ENCODE assay signal across 8 cellular contexts in genomic region chr14:68285421-68286179, GRCh38.
DNase-seq lines count a peak whose midpoint lies in the region; ATAC-seq, FAIRE-seq and TF ChIP-seq lines count a peak whose summit lies in the region.

No MANE protein-coding gene starts in this region.

- H3K9ac ChIP-seq in OCI-LY3 (ENCODE audit: low read length), result peak overlapping the region; percentile 43; the same call in 1 of the 2 replicates

- H3K4me3 ChIP-seq in GM12865 (ENCODE audit: low read depth, low read length), result peak overlapping the region; percentile 15
- peak overlapping the region; percentile 24; the same call in 1 of the 2 replicates for H3K4me3 ChIP-seq in OCI-LY3 (ENCODE audit: low read length)

- H3K36me3 ChIP-seq in OCI-LY3 (replicated peaks; ENCODE audit: low read depth, low read length), result no peaks in the 10 kb centered on the region

- peak overlapping the region; percentile 69 for H3K4me2 ChIP-seq in OCI-LY3 (ENCODE audit: low read length)

- peak overlapping the region; percentile 82 for H3K27ac Mint-ChIP-seq in activated naive CD8-positive, alpha-beta T cell

- no peaks in the 10 kb centered on the region for H3K27me3 ChIP-seq in OCI-LY3 (ENCODE audit: low read depth, low read length)

- DNase-seq in GM12865 (ENCODE audit: low read depth) (peak; percentile 91), NK-92 (lab: John Stamatoyannopoulos, UW; ENCODE audit: unreplicated experiment) (no peak), frontal cortex (ENCODE audit: low spot score in 2 of 2) (no peak), NCI-H1417 (lab: John Stamatoyannopoulos, UW) (no peak)
- DNase-seq in stimulated activated CD4-positive, alpha-beta T cell treated with anti-CD3 and anti-CD28 coated beads, Interleukin-15, amount 100 ng/mL, for 24 hours, result peak; percentile 82

- peak overlapping the region; percentile 21; the same call in 1 of the 2 replicates for H2AFZ ChIP-seq in OCI-LY3 (ENCODE audit: low read depth, low read length)

- peak overlapping the region; percentile 36 for H3K4me3 Mint-ChIP-seq in activated naive CD8-positive, alpha-beta T cell

- H4K20me1 ChIP-seq in OCI-LY3 (ENCODE audit: insufficient read depth, low read length), result no peaks in the 10 kb centered on the region

- peak overlapping the region; percentile 90 for H3K27ac ChIP-seq in OCI-LY3 (ENCODE audit: low read length)

- ATAC-seq in HG02884 (IDR thresholded peaks at IDR 0.05; ENCODE audit: unreplicated experiment), result no peak

- H3K9me3 Mint-ChIP-seq in activated naive CD8-positive, alpha-beta T cell (ENCODE audit: low read depth), result no peaks in the 10 kb centered on the region

- no peaks in the 10 kb centered on the region; the same call in 1 of the 2 replicates for H3K9me3 ChIP-seq in OCI-LY3 (ENCODE audit: insufficient read depth, low read length)

- TF ChIP-seq CTCF in GM12865 (IDR thresholded peaks at IDR 0.05; ENCODE audit: insufficient read depth, low read depth, low read length, missing control alignments), result no peak
- TF ChIP-seq CTCF in OCI-LY3 (IDR thresholded peaks at IDR 0.05; ENCODE audit: low read depth, low read length), result no peak

- peaks cover 71% of the 10 kb centered on the region for H3K4me1 ChIP-seq in OCI-LY3 (ENCODE audit: low read length)

- no peak for FAIRE-seq in frontal cortex (lab: Jason Lieb, UNC)

- no peaks in the 10 kb centered on the region for H3K27me3 Mint-ChIP-seq in activated naive CD8-positive, alpha-beta T cell

- no peaks in the 10 kb centered on the region for H3K79me2 ChIP-seq in OCI-LY3 (ENCODE audit: low read length)

- peaks cover 80% of the 10 kb centered on the region for H3K4me1 Mint-ChIP-seq in activated naive CD8-positive, alpha-beta T cell (ENCODE audit: low read depth)

- H3K36me3 Mint-ChIP-seq in activated naive CD8-positive, alpha-beta T cell, result peaks cover 4% of the 10 kb centered on the region

Comparison
In these comparisons a context has a peak if more than half of its experiments do, and no peak if none do; other contexts are left out.
1. DNase-seq: peak in GM12865 (single experiment) and stimulated activated CD4-positive, alpha-beta T cell treated with anti-CD3 and anti-CD28 coated beads, Interleukin-15, amount 100 ng/mL, for 24 hours (single experiment); none in NK-92 (single experiment), frontal cortex (0 of 2) and NCI-H1417 (0 of 3).